In the genomic region with DNA sequence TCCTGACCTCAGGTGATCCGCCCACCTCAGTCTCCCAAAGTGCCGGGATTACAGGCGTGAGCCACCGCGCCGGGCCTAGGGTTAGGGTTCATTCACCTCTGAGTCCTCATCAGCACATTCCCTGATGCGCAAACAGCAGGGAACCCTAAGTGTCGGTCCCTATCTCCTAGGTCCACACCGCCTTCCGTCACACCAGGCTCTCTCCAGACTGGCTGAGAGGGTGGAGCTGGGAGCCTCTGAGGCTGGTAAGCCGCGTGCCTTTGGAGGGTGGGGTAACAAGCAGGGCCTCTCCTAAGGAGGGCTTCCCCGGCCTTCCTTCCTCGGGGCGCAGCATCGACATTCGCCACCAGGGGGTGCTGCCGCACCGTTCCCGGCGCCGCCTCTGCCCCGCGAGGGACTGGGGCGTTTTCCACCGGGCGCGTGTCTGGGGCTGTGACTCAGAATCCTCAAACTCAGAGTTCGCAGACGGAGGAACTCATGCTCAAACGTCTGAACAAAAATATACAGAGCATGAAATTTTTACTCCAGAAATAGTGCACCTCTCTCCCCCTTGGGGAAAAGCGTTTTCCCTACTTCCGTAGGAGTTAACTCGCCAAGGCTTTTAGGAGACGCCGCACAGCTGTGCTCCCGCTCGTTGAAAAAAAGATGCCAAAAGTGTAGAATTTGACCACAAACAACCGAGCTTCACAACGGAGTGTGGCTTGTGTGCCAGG, we compare ENCODE assay signal across 1 cellular context.
TF ChIP-seq lines count a peak whose summit lies in the region.

No MANE protein-coding gene starts in this region.

TF ChIP-seq in GM23338, 12 proteins besides CTCF, POLR2A, EP300 and RAD21 (continued from another document):
- TF ChIP-seq CREB1 (CRISPR knock-in tag; IDR thresholded peaks at IDR 0.05; ENCODE audit: low read depth) = 0 out of 2 replicates have a peak, but pooled peaks have one; percentile 50
